Comparison of ENCODE assay signal across 8 cellular contexts in genomic region chr7:66050990-66051424, GRCh38. TPM values are rescaled to one million over a fixed set of nuclear protein-coding genes. Genes with fewer than 3 reads are reported as not detected.
DNase-seq lines count a peak whose midpoint lies in the region; ATAC-seq and TF ChIP-seq lines count a peak whose summit lies in the region.

No MANE protein-coding gene starts in this region.

- peaks cover 19% of the 10 kb centered on the region for H3K4me1 Mint-ChIP-seq in chondrocyte (ENCODE audit: low read depth)
- H3K4me1 Mint-ChIP-seq in stimulated activated naive B cell treated with anti-CD40 and anti-IgM and Interleukin-4, amounts not matched to agents 10 μg/mL and 1 μg/mL and 100 μg/mL, for 72 hours, result peaks cover 0 to 4% of the 10 kb centered on the region in 2 donors

- no peaks in the 10 kb centered on the region for H3K27me3 Mint-ChIP-seq in chondrocyte (ENCODE audit: low read depth)
- peaks cover 0 to 5% of the 10 kb centered on the region in 2 donors for H3K27me3 Mint-ChIP-seq in stimulated activated naive B cell treated with anti-CD40 and anti-IgM and Interleukin-4, amounts not matched to agents 10 μg/mL and 1 μg/mL and 100 μg/mL, for 72 hours

- peaks cover 3% of the 10 kb centered on the region for H3K9me3 Mint-ChIP-seq in chondrocyte (ENCODE audit: low read depth)
- H3K9me3 Mint-ChIP-seq in stimulated activated naive B cell treated with anti-CD40 and anti-IgM and Interleukin-4, amounts not matched to agents 10 μg/mL and 1 μg/mL and 100 μg/mL, for 72 hours, result no peaks in the 10 kb centered on the region

- no peak overlapping the region for H3K4me3 Mint-ChIP-seq in chondrocyte (ENCODE audit: unreplicated experiment)
- no peak overlapping the region for H3K4me3 Mint-ChIP-seq in stimulated activated naive B cell treated with anti-CD40 and anti-IgM and Interleukin-4, amounts not matched to agents 10 μg/mL and 1 μg/mL and 100 μg/mL, for 72 hours

- no peaks in the 10 kb centered on the region for H3K36me3 Mint-ChIP-seq in chondrocyte (ENCODE audit: low read depth)
- no peaks in the 10 kb centered on the region for H3K36me3 Mint-ChIP-seq in stimulated activated naive B cell treated with anti-CD40 and anti-IgM and Interleukin-4, amounts not matched to agents 10 μg/mL and 1 μg/mL and 100 μg/mL, for 72 hours

- DNase-seq in DMS79 (lab: John Stamatoyannopoulos, UW) (peak; percentile 72), NCI-H2171 (lab: John Stamatoyannopoulos, UW) (peak; percentile 86), chondrocyte (ENCODE audit: low spot score) (peak; percentile 40), non-pigmented ciliary epithelial cell (ENCODE audit: low read depth) (peak; percentile 78), COLO829 (ENCODE audit: low spot score) (no peak)
- DNase-seq in stimulated activated naive B cell treated with anti-CD40 and anti-IgM and Interleukin-4, amounts not matched to agents 10 μg/mL and 1 μg/mL and 100 μg/mL, for 72 hours, result no peak

- no peak for ATAC-seq in stimulated activated naive B cell treated with anti-CD40 and anti-IgM and Interleukin-4, amounts not matched to agents 10 μg/mL and 1 μg/mL and 100 μg/mL, for 72 hours (replicated peaks)
- no peak for ATAC-seq in HG02588 (IDR thresholded peaks at IDR 0.05; ENCODE audit: unreplicated experiment)
- ATAC-seq in GM19324 (IDR thresholded peaks at IDR 0.05; ENCODE audit: low FRiP score, unreplicated experiment), result no peak

- TF ChIP-seq CTCF in chondrocyte (IDR thresholded peaks at IDR 0.05), result no peak

- H3K27ac Mint-ChIP-seq in chondrocyte (ENCODE audit: unreplicated experiment), result peak overlapping the region; percentile 87
- no peak overlapping the region for H3K27ac Mint-ChIP-seq in stimulated activated naive B cell treated with anti-CD40 and anti-IgM and Interleukin-4, amounts not matched to agents 10 μg/mL and 1 μg/mL and 100 μg/mL, for 72 hours

RNA-seq across cellular contexts. Expression of gene ASL, which starts 24.6 kb away (rescaled TPM):
- 24.0 to 26.1 TPM (median 25.5 TPM) in 3 replicates for total RNA-seq in chondrocyte

Comparison
In these comparisons a context has a peak if more than half of its experiments do, and no peak if none do; other contexts are left out.
1. DNase-seq: peak in DMS79 (single experiment), NCI-H2171 (single experiment), chondrocyte (single experiment) and non-pigmented ciliary epithelial cell (single experiment); none in stimulated activated naive B cell treated with anti-CD40 and anti-IgM and Interleukin-4, amounts not matched to agents 10 μg/mL and 1 μg/mL and 100 μg/mL, for 72 hours (single experiment) and COLO829 (single experiment).